In genomic region chr12:28563286-28563685, GRCh38 we compare ENCODE assay signal across 1 cellular context.
TF ChIP-seq lines count a peak whose summit lies in the region.

No MANE protein-coding gene starts in this region.

TF ChIP-seq in IMR-90, 13 proteins besides CTCF, POLR2A, EP300 and RAD21 (continued from another document):
- TF ChIP-seq CEBPB (IDR thresholded peaks at IDR 0.05; ENCODE audit: low read depth, low read length) (no peak), FOS (IDR thresholded peaks at IDR 0.05; ENCODE audit: low read depth, low read length) (no peak), USF2 (IDR thresholded peaks at IDR 0.05; ENCODE audit: low read depth, low read length) (no peak), CHD1 (IDR thresholded peaks at IDR 0.05; ENCODE audit: low read depth, low read length) (no peak), SMC3 (IDR thresholded peaks at IDR 0.05; ENCODE audit: low read depth, low read length) (no peak), BHLHE40 (IDR thresholded peaks at IDR 0.05; ENCODE audit: low read depth, low read length) (no peak), RCOR1 (IDR thresholded peaks at IDR 0.05; ENCODE audit: insufficient replicate concordance, low read length) (no peak), MAFK (IDR thresholded peaks at IDR 0.05; ENCODE audit: low read depth, low read length) (no peak)
